Comparison of ENCODE assay signal across 13 cellular contexts in genomic region chr1:240122639-240123604, GRCh38. TPM values are rescaled to one million over a fixed set of nuclear protein-coding genes. Genes with fewer than 3 reads are reported as not detected.
DNase-seq lines count a peak whose midpoint lies in the region; ATAC-seq and TF ChIP-seq lines count a peak whose summit lies in the region.
"Had no signal": no experiment of that assay in that cellular context is flagged by ENCODE, and none has a peak within 500 bp of the region (broad histone marks: within the 10 kb centered on the region; RNA-seq: fewer than 3 reads in every experiment).

No MANE protein-coding gene starts in this region.

- DNase-seq in NCI-H1105 treated with DMSO at 0.1 percent for 48 hours (lab: John Stamatoyannopoulos, UW) (peak; percentile 85), islet precursor cell (peak; percentile 63), chondrocyte (ENCODE audit: low spot score) (no peak)
- DNase-seq: GDM1, right cardiac atrium, stomach had no signal

- no peaks in the 10 kb centered on the region for H3K27me3 Mint-ChIP-seq in chondrocyte (ENCODE audit: low read depth)

- no peaks in the 10 kb centered on the region for H3K36me3 ChIP-seq in skeletal muscle satellite cell (ENCODE audit: insufficient read depth, low read length)
- H3K36me3 ChIP-seq: esophagus muscularis mucosa, stomach had no signal

- H3K4me1 ChIP-seq in skeletal muscle satellite cell (ENCODE audit: control insufficient read depth, insufficient read depth, low read length), result peaks cover 7% of the 10 kb centered on the region
- H3K4me1 ChIP-seq: esophagus muscularis mucosa, stomach had no signal

- H3K27me3 ChIP-seq in skeletal muscle satellite cell (ENCODE audit: control insufficient read depth, insufficient read depth, low read length), result no peaks in the 10 kb centered on the region
- H3K27me3 ChIP-seq: esophagus muscularis mucosa, stomach had no signal

- H3K9me3 Mint-ChIP-seq in chondrocyte (ENCODE audit: low read depth), result no peaks in the 10 kb centered on the region

- no peak overlapping the region for H3K27ac Mint-ChIP-seq in chondrocyte (ENCODE audit: unreplicated experiment)

- H3K4me1 Mint-ChIP-seq in chondrocyte (ENCODE audit: low read depth), result no peaks in the 10 kb centered on the region

- H3K9ac ChIP-seq in skeletal muscle satellite cell (ENCODE audit: low read depth, low read length), result peak overlapping the region; percentile 19

- H3K36me3 Mint-ChIP-seq in chondrocyte (ENCODE audit: low read depth), result no peaks in the 10 kb centered on the region

- no peak overlapping the region for H3K4me3 Mint-ChIP-seq in chondrocyte (ENCODE audit: unreplicated experiment)

- peak overlapping the region; percentile 69 for H3K4me2 ChIP-seq in skeletal muscle satellite cell (ENCODE audit: low read length)

- TF ChIP-seq CTCF in WI38 (IDR thresholded peaks at IDR 0.05; ENCODE audit: low read depth, low read length), result no peak
- no peak for TF ChIP-seq CTCF in chondrocyte (IDR thresholded peaks at IDR 0.05)

- no peaks in the 10 kb centered on the region for H3K9me3 ChIP-seq in skeletal muscle satellite cell (replicated peaks; ENCODE audit: low read length)
- H3K9me3 ChIP-seq: esophagus muscularis mucosa, stomach had no signal

- ATAC-seq in HG03097 (IDR thresholded peaks at IDR 0.05; ENCODE audit: low FRiP score, unreplicated experiment) (no peak), HG03442 (IDR thresholded peaks at IDR 0.05; ENCODE audit: unreplicated experiment) (no peak), esophagus mucosa (no peak)
- ATAC-seq: right cardiac atrium had no signal

- H3K4me3 ChIP-seq in WI38 (ENCODE audit: low read depth, low read length), result peak overlapping the region; percentile 15; the same call in 1 of the 2 replicates
- H3K4me3 ChIP-seq in skeletal muscle satellite cell (ENCODE audit: low read length), result peak overlapping the region; percentile 21
- H3K4me3 ChIP-seq: esophagus muscularis mucosa, SK-N-MC, stomach had no signal

RNA-seq across cellular contexts. Expression of gene FMN2, which starts 31.2 kb away (rescaled TPM):
- total RNA-seq in skeletal muscle satellite cell (2012; rRNA removed), result 22.7 and 40.3 TPM in 2 replicates
- 3.5 to 4.1 TPM (median 3.8 TPM) in 3 replicates for total RNA-seq in chondrocyte
- not detected for total RNA-seq in esophagus mucosa
